In the genomic region with DNA sequence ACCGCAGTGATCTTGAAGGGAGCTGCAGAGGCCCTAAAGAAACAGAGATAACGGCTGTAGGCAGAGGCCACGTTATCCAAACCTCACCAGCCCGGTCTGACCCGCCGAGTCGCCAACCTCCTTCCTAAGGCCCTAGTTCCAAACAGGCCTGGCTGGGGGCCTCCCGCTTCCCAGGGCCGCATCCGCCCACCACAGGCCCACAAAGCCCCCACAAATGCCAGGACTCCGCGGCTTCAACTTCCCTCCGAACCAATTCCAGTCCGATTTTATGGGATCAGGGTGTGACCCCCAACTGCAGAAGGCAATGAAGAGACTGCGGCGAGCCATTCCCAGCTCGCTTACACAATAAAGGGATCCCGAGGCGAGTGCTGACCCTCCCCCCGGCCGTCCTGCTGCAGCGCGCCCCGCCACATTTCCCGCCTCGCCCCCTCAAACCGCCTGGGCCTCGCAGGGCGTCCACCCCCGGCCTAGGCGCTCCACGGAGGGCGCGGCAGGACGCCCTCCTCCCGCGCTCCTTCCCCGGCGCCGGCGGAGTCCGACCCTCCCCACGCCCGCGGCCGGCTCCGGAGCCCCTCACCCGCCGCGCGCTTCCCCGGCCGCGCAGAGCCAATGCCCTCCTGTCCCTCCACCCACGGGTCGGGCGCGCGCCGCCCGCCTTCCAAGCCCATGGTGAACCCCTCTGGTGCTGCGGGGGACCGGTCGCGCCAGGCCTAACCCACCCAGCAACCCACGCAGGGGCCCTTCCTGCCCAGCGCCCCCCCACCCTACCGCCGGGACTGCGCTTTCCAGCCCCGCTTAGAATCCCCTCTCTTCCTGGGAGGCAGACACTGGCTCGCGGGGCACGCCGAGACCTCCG, we compare ENCODE assay signal across 8 cellular contexts. TPM values are rescaled to one million over a fixed set of nuclear protein-coding genes. Genes with fewer than 3 reads are reported as not detected.
DNase-seq lines count a peak whose midpoint lies in the region; ATAC-seq lines count a peak whose summit lies in the region.

No MANE protein-coding gene starts in this region.

- POLR2A ChIA-PET in CD4-positive, alpha-beta memory T cell (lab: Charles Lee; ENCODE audit: partially characterized antibody): no interaction called here

- H3K4me1 ChIP-seq in CD4-positive, alpha-beta memory T cell (ENCODE audit: insufficient read depth, low read length): peaks cover 13% of the 10 kb centered on the region

- H3K27me3 Mint-ChIP-seq in CD4-positive, alpha-beta memory T cell: peaks cover 29 to 37% of the 10 kb centered on the region in 2 donors
- H3K27me3 Mint-ChIP-seq in activated T-cell treated with anti-CD3 and anti-CD28 coated beads, Interleukin-2, amount 50 U/mL, for 4 hours (ENCODE audit: low read depth): peaks cover 54% of the 10 kb centered on the region
- H3K27me3 Mint-ChIP-seq in natural killer cell treated with Interleukin-12 subunit alpha and Interleukin-12 subunit beta and Interleukin-15 and Interleukin-18, amount 100 ng/mL, for 72 hours: peaks cover 39 to 45% of the 10 kb centered on the region in 2 donors

- peaks cover 17% of the 10 kb centered on the region for H3K27me3 ChIP-seq in CD4-positive, alpha-beta memory T cell (ENCODE audit: insufficient read depth, low read length)

- H3K4me3 ChIP-seq in CD4-positive, alpha-beta memory T cell (ENCODE audit: low read length in 2 of 2): peak overlapping the region in 1 of 2 donors; percentile 72

- peaks cover 4 to 20% (median 10%) of the 10 kb centered on the region in 4 donors for H3K4me1 Mint-ChIP-seq in CD4-positive, alpha-beta memory T cell
- peaks cover 15% of the 10 kb centered on the region for H3K4me1 Mint-ChIP-seq in activated T-cell treated with anti-CD3 and anti-CD28 coated beads, Interleukin-2, amount 50 U/mL, for 4 hours (ENCODE audit: low read depth)
- H3K4me1 Mint-ChIP-seq in natural killer cell treated with Interleukin-12 subunit alpha and Interleukin-12 subunit beta and Interleukin-15 and Interleukin-18, amount 100 ng/mL, for 72 hours (ENCODE audit: low read depth in 2 of 2): peaks cover 10 to 12% of the 10 kb centered on the region in 2 donors

- no peak for ATAC-seq in activated T-cell treated with anti-CD3 and anti-CD28 coated beads, Interleukin-2, amount 50 U/mL, for 4 hours
- no peak for ATAC-seq in natural killer cell treated with Interleukin-12 subunit alpha and Interleukin-12 subunit beta and Interleukin-15 and Interleukin-18, amount 100 ng/mL, for 72 hours
- ATAC-seq in HG03565 (IDR thresholded peaks at IDR 0.05; ENCODE audit: unreplicated experiment) (no peak), GM21786 (IDR thresholded peaks at IDR 0.05; ENCODE audit: unreplicated experiment) (no peak)

- no peaks in the 10 kb centered on the region for H3K36me3 ChIP-seq in CD4-positive, alpha-beta memory T cell (ENCODE audit: insufficient read depth, low read length)

- no peak overlapping the region for H3K27ac ChIP-seq in CD4-positive, alpha-beta memory T cell (ENCODE audit: low read depth, low read length)

- peak overlapping the region; percentile 95 to 100 (median 98) for H3K4me3 Mint-ChIP-seq in CD4-positive, alpha-beta memory T cell
- H3K4me3 Mint-ChIP-seq in activated T-cell treated with anti-CD3 and anti-CD28 coated beads, Interleukin-2, amount 50 U/mL, for 4 hours: peak overlapping the region; percentile 89
- H3K4me3 Mint-ChIP-seq in natural killer cell treated with Interleukin-12 subunit alpha and Interleukin-12 subunit beta and Interleukin-15 and Interleukin-18, amount 100 ng/mL, for 72 hours: peak overlapping the region; percentile 93

- intact Hi-C loops in CD4-positive, alpha-beta memory T cell (cut with micrococcal nuclease): loop anchor here (10.0 kb wide), 1 partner anchor 195 kb away; a partner anchor contains a TSS

- no peaks in the 10 kb centered on the region for H3K9me3 ChIP-seq in CD4-positive, alpha-beta memory T cell (ENCODE audit: control insufficient read depth in 1 of 2, low read length in 2 of 2)

- peaks cover 0 to 4% of the 10 kb centered on the region in 2 donors for H3K36me3 Mint-ChIP-seq in CD4-positive, alpha-beta memory T cell
- H3K36me3 Mint-ChIP-seq in activated T-cell treated with anti-CD3 and anti-CD28 coated beads, Interleukin-2, amount 50 U/mL, for 4 hours (ENCODE audit: insufficient read depth): no peaks in the 10 kb centered on the region
- no peaks in the 10 kb centered on the region for H3K36me3 Mint-ChIP-seq in natural killer cell treated with Interleukin-12 subunit alpha and Interleukin-12 subunit beta and Interleukin-15 and Interleukin-18, amount 100 ng/mL, for 72 hours

- CTCF ChIA-PET in CD4-positive, alpha-beta memory T cell (lab: Charles Lee; ENCODE audit: partially characterized antibody): no interaction called here

- no peak for DNase-seq in CD4-positive, alpha-beta memory T cell
- peak; percentile 24 for DNase-seq in LHCN-M2 (ENCODE audit: low read depth)
- DNase-seq in activated T-cell treated with anti-CD3 and anti-CD28 coated beads, Interleukin-2, amount 50 U/mL, for 4 hours: no peak
- peak; percentile 27 for DNase-seq in fibroblast of peridontal ligament (ENCODE audit: extremely low read depth)
- no peak for DNase-seq in natural killer cell treated with Interleukin-12 subunit alpha and Interleukin-12 subunit beta and Interleukin-15 and Interleukin-18, amount 100 ng/mL, for 72 hours (ENCODE audit: low spot score)
- DNase-seq in superior temporal gyrus (ENCODE audit: extremely low spot score): no peak

- H3K9me3 Mint-ChIP-seq in CD4-positive, alpha-beta memory T cell: no peaks in the 10 kb centered on the region
- no peaks in the 10 kb centered on the region for H3K9me3 Mint-ChIP-seq in activated T-cell treated with anti-CD3 and anti-CD28 coated beads, Interleukin-2, amount 50 U/mL, for 4 hours
- H3K9me3 Mint-ChIP-seq in natural killer cell treated with Interleukin-12 subunit alpha and Interleukin-12 subunit beta and Interleukin-15 and Interleukin-18, amount 100 ng/mL, for 72 hours: no peaks in the 10 kb centered on the region

- peak overlapping the region in 1 of 7 donors; percentile 80 for H3K27ac Mint-ChIP-seq in CD4-positive, alpha-beta memory T cell
- H3K27ac Mint-ChIP-seq in natural killer cell treated with Interleukin-12 subunit alpha and Interleukin-12 subunit beta and Interleukin-15 and Interleukin-18, amount 100 ng/mL, for 72 hours: no peak overlapping the region

RNA-seq across cellular contexts. Expression of a gene that starts 0.9 kb away (rescaled TPM):
- 1 to 10 TPM; 1.9 to 2.8 TPM for total RNA-seq in CD4-positive, alpha-beta memory T cell
- 1 to 10 TPM; 1.9 to 2.2 TPM for polyA plus RNA-seq in CD4-positive, alpha-beta memory T cell
- 30.8 and 40.4 TPM in 2 replicates for total RNA-seq in LHCN-M2 (2014; rRNA removed)
- 20.9 TPM for polyA plus RNA-seq in LHCN-M2 (2012)
- 1 to 10 TPM; 2.2 to 3.2 (median 2.9) TPM for total RNA-seq in activated T-cell treated with anti-CD3 and anti-CD28 coated beads, Interleukin-2, amount 50 U/mL, for 4 hours
- 1 to 10 TPM; 1.9 TPM for total RNA-seq in natural killer cell treated with Interleukin-12 subunit alpha and Interleukin-12 subunit beta and Interleukin-15 and Interleukin-18, amount 100 ng/mL, for 72 hours

Comparison
In these comparisons a context has a peak if more than half of its experiments do, and no peak if none do; other contexts are left out.
1. DNase-seq: peak in LHCN-M2 (single experiment) and fibroblast of peridontal ligament (single experiment); none in CD4-positive, alpha-beta memory T cell (0 of 5), activated T-cell treated with anti-CD3 and anti-CD28 coated beads, Interleukin-2, amount 50 U/mL, for 4 hours (single experiment), natural killer cell treated with Interleukin-12 subunit alpha and Interleukin-12 subunit beta and Interleukin-15 and Interleukin-18, amount 100 ng/mL, for 72 hours (single experiment) and superior temporal gyrus (single experiment).
2. Peak in every context shown above with its lines, with median percentiles within 50 percentile points of each other: H3K4me3 Mint-ChIP-seq.